In the genomic region with DNA sequence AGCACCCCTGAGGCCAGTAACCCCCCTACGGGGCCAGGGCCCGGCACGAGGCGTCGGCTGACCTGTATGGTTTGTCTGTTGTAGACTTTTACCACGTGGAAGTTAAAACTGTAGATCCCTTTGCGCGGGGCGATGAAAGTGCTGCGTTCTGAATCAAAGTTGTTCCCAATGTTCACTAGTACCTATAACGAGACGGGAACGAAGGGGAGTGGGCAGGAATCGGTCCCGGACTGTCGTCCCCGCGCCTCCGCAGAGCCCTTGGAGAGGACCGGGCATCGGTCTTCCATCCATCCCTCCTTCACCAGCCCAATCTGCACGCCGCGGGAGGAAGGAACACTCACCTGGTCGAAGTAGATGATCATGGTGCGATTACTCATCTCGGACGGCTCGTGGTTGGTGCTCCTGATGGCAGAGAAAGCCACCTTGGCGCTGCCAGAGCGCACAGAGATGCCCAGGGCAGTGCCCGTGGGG, we compare ENCODE assay signal across 12 cellular contexts. TPM values are rescaled to one million over a fixed set of nuclear protein-coding genes. Genes with fewer than 3 reads are reported as not detected.
A peak's percentile ranks its signal among the peaks of the same experiment; 100 is the strongest.
DNase-seq lines count a peak whose midpoint lies in the region; ATAC-seq and TF ChIP-seq lines count a peak whose summit lies in the region.
"Had no signal": no experiment of that assay in that cellular context is flagged by ENCODE, and none has a peak within 500 bp of the region (broad histone marks: within the 10 kb centered on the region; RNA-seq: fewer than 3 reads in every experiment).

No MANE protein-coding gene starts in this region.

- no peak overlapping the region for H3K4ac ChIP-seq in neuronal stem cell (ENCODE audit: low read length)

- 0 out of 2 replicates have a peak, but pooled peaks cover 7% of the 10 kb centered on the region for H3F3A ChIP-seq in GM23338 (replicated peaks; ENCODE audit: low read depth)

- H3K27ac ChIP-seq in GM23338 (ENCODE audit: low read depth): no peak overlapping the region
- no peak overlapping the region for H3K27ac ChIP-seq in neuronal stem cell (replicated peaks; ENCODE audit: low read length)

- intact Hi-C loops in activated CD4-positive, alpha-beta T cell treated with anti-CD3 and anti-CD28 coated beads, Interleukin-2, amount 10 ng/mL, durations not matched to agents 24 days and 14 days (cut with micrococcal nuclease): no loop called here

- peak overlapping the region; percentile 75 for H3K23ac ChIP-seq in neuronal stem cell (ENCODE audit: low read depth, low read length, poor library complexity)

- ATAC-seq in GM23338 (no peak), GM18907 (IDR thresholded peaks at IDR 0.05; ENCODE audit: unreplicated experiment) (no peak)
- ATAC-seq: effector memory CD8-positive, alpha-beta T cell had no signal

- H3K27me3 ChIP-seq in GM23338 (ENCODE audit: insufficient read depth): peaks cover 88% of the 10 kb centered on the region
- peaks cover 55 to 88% (median 85%) of the 10 kb centered on the region in 3 experiments for H3K27me3 ChIP-seq in neuronal stem cell (ENCODE audit: control insufficient read depth in 3 of 3, insufficient read depth in 3 of 3, low read depth in 1 of 3, low read length in 3 of 3)

- peaks cover 5% of the 10 kb centered on the region for H3K4me1 Mint-ChIP-seq in activated CD4-positive, alpha-beta T cell treated with anti-CD3 and anti-CD28 coated beads, Interleukin-2, amount 10 ng/mL, durations not matched to agents 24 days and 14 days
- H3K4me1 Mint-ChIP-seq in GM23338 (peaks cover 54% of the 10 kb centered on the region), endothelial cell (ENCODE audit: unreplicated experiment) (peaks cover 29% of the 10 kb centered on the region)

- TF ChIP-seq CTCF in GM23338 (conservative IDR thresholded peaks at IDR 0.05; ENCODE audit: low read depth in 2 of 2) (no peak), endothelial cell (IDR thresholded peaks at IDR 0.05; ENCODE audit: unreplicated experiment) (no peak)

- H3K9me3 ChIP-seq in neuronal stem cell (replicated peaks in 1 of 2; ENCODE audit: control insufficient read depth in 2 of 2, insufficient read depth in 1 of 2, low read depth in 1 of 2, low read length in 2 of 2): peaks cover 0 to 2% of the 10 kb centered on the region in 2 donors

- H3K4me2 ChIP-seq in GM23338 (peak overlapping the region; percentile 94), neuronal stem cell (ENCODE audit: insufficient read depth, low read length, poor library complexity, severe bottlenecking) (peak overlapping the region; percentile 90)

- H3K27ac Mint-ChIP-seq in activated CD4-positive, alpha-beta T cell treated with anti-CD3 and anti-CD28 coated beads, Interleukin-2, amount 10 ng/mL, durations not matched to agents 24 days and 14 days: no peak overlapping the region
- no peak overlapping the region for H3K27ac Mint-ChIP-seq in GM23338
- no peak overlapping the region for H3K27ac Mint-ChIP-seq in endothelial cell (ENCODE audit: unreplicated experiment)
- H3K27ac Mint-ChIP-seq: effector memory CD8-positive, alpha-beta T cell; T-helper 1 cell treated with Interleukin-12 subunit alpha and Interleukin-12 subunit beta and Interleukin-4 antibody, amounts not matched to agents 30 μg/mL and 1 μg/mL, for 36 hours had no signal

- peaks cover 7% of the 10 kb centered on the region for H3K9me3 Mint-ChIP-seq in activated CD4-positive, alpha-beta T cell treated with anti-CD3 and anti-CD28 coated beads, Interleukin-2, amount 10 ng/mL, durations not matched to agents 24 days and 14 days
- no peaks in the 10 kb centered on the region for H3K9me3 Mint-ChIP-seq in GM23338
- H3K9me3 Mint-ChIP-seq in endothelial cell (ENCODE audit: unreplicated experiment): no peaks in the 10 kb centered on the region
- H3K9me3 Mint-ChIP-seq: T-helper 1 cell treated with Interleukin-12 subunit alpha and Interleukin-12 subunit beta and Interleukin-4 antibody, amounts not matched to agents 30 μg/mL and 1 μg/mL, for 36 hours had no signal

- H2BK5ac ChIP-seq in neuronal stem cell (ENCODE audit: low read length): no peak overlapping the region

- no peak overlapping the region for H4K91ac ChIP-seq in neuronal stem cell (ENCODE audit: low read depth, low read length, poor library complexity)

- no peaks in the 10 kb centered on the region for H3K9me2 ChIP-seq in GM23338 (ENCODE audit: insufficient read depth)

- WGBS in neuronal stem cell (ENCODE audit: extremely low coverage in 2 of 2, insufficient read length in 2 of 2, insufficient replicate concordance in 1 of 2), 2 donors: no CpG with 5 or more reads among the region's 32 CpGs

- H3K4me1 ChIP-seq in GM23338 (ENCODE audit: insufficient read depth) (peaks cover 56% of the 10 kb centered on the region), neuronal stem cell (ENCODE audit: control insufficient read depth in 2 of 2, insufficient read depth in 1 of 2, low read depth in 1 of 2, low read length in 2 of 2) (peaks cover 6 to 9% of the 10 kb centered on the region in 2 donors)

- H2AFZ ChIP-seq in GM23338 (peak overlapping the region; percentile 52; the same call in 1 of the 2 replicates), neuronal stem cell (ENCODE audit: low read length) (peak overlapping the region; percentile 97)

- no peak overlapping the region for H3K18ac ChIP-seq in neuronal stem cell (ENCODE audit: low read length)

- no peak for DNase-seq in activated CD4-positive, alpha-beta T cell treated with anti-CD3 and anti-CD28 coated beads, Interleukin-2, amount 10 ng/mL, durations not matched to agents 24 days and 14 days
- no peak for DNase-seq in activated CD4-positive, alpha-beta T cell treated with anti-CD3 and anti-CD28 coated beads for 1 hour
- DNase-seq in GM23338 (ENCODE audit: low spot score): no peak
- no peak for DNase-seq in endothelial cell (ENCODE audit: low spot score)
- DNase-seq in neuronal stem cell (ENCODE audit: low spot score): no peak
- DNase-seq in NCI-H128 (lab: John Stamatoyannopoulos, UW; ENCODE audit: unreplicated experiment): no peak
- DNase-seq in NCI-H345 treated with DMSO at 0.1 percent for 48 hours (lab: John Stamatoyannopoulos, UW; ENCODE audit: unreplicated experiment): no peak
- DNase-seq: effector memory CD8-positive, alpha-beta T cell; midbrain had no signal

- no peaks in the 10 kb centered on the region for H3K79me1 ChIP-seq in neuronal stem cell (ENCODE audit: low read depth, low read length)

- no peak overlapping the region for H4K8ac ChIP-seq in neuronal stem cell (ENCODE audit: low read depth, low read length)

- peak overlapping the region; percentile 70 for H3K4me3 ChIP-seq in GM23338
- H3K4me3 ChIP-seq in neuronal stem cell (ENCODE audit: low read length in 2 of 2): peak overlapping the region; percentile 31 to 51

- H3K14ac ChIP-seq in neuronal stem cell (ENCODE audit: low read length): no peak overlapping the region

- H3K4me3 Mint-ChIP-seq in activated CD4-positive, alpha-beta T cell treated with anti-CD3 and anti-CD28 coated beads, Interleukin-2, amount 10 ng/mL, durations not matched to agents 24 days and 14 days: peak overlapping the region; percentile 28
- H3K4me3 Mint-ChIP-seq in GM23338: peak overlapping the region; percentile 78
- peak overlapping the region; percentile 87 for H3K4me3 Mint-ChIP-seq in endothelial cell (ENCODE audit: unreplicated experiment)
- H3K4me3 Mint-ChIP-seq: T-helper 1 cell treated with Interleukin-12 subunit alpha and Interleukin-12 subunit beta and Interleukin-4 antibody, amounts not matched to agents 30 μg/mL and 1 μg/mL, for 36 hours had no signal

- H3K27me3 Mint-ChIP-seq in activated CD4-positive, alpha-beta T cell treated with anti-CD3 and anti-CD28 coated beads, Interleukin-2, amount 10 ng/mL, durations not matched to agents 24 days and 14 days: peaks cover 76% of the 10 kb centered on the region
- H3K27me3 Mint-ChIP-seq in GM23338 (ENCODE audit: insufficient read depth, low read depth, poor library complexity) (peaks cover 89% of the 10 kb centered on the region), endothelial cell (ENCODE audit: unreplicated experiment) (peaks cover 30% of the 10 kb centered on the region)

- no peak overlapping the region for H2BK120ac ChIP-seq in neuronal stem cell (ENCODE audit: low read depth, low read length)

- peaks cover 20% of the 10 kb centered on the region for H4K20me1 ChIP-seq in GM23338 (replicated peaks; ENCODE audit: insufficient read depth)

- H3K9ac ChIP-seq in neuronal stem cell (ENCODE audit: low read depth, low read length, poor library complexity): peak overlapping the region; percentile 50

- H3K36me3 ChIP-seq in GM23338 (ENCODE audit: insufficient read depth) (no peaks in the 10 kb centered on the region), neuronal stem cell (replicated peaks in 1 of 2; ENCODE audit: control insufficient read depth in 2 of 2, insufficient read depth in 2 of 2, low read length in 2 of 2) (no peaks in the 10 kb centered on the region)

- H3K36me3 Mint-ChIP-seq in activated CD4-positive, alpha-beta T cell treated with anti-CD3 and anti-CD28 coated beads, Interleukin-2, amount 10 ng/mL, durations not matched to agents 24 days and 14 days (ENCODE audit: low read depth): peaks cover 4% of the 10 kb centered on the region
- H3K36me3 Mint-ChIP-seq in GM23338 (ENCODE audit: low read depth) (no peaks in the 10 kb centered on the region; the same call in 2 of the 3 replicates), endothelial cell (ENCODE audit: low read depth, unreplicated experiment) (no peaks in the 10 kb centered on the region)

- no peak overlapping the region for H2BK15ac ChIP-seq in neuronal stem cell (ENCODE audit: low read length)

- H2AK5ac ChIP-seq in neuronal stem cell (ENCODE audit: low read depth, low read length): no peak overlapping the region

- H2BK12ac ChIP-seq in neuronal stem cell (ENCODE audit: low read length): no peak overlapping the region

- no peaks in the 10 kb centered on the region for H3K79me2 ChIP-seq in GM23338 (replicated peaks; ENCODE audit: insufficient read depth)

TF ChIP-seq in GM23338, 12 proteins besides CTCF, POLR2A, EP300 and RAD21 (continues in another document):
- peak; percentile 85 for TF ChIP-seq EZH2phosphoT487 (IDR thresholded peaks at IDR 0.05; ENCODE audit: unreplicated experiment)
- peak; percentile 81 for TF ChIP-seq EZH2 (IDR thresholded peaks at IDR 0.05; ENCODE audit: low read depth, unreplicated experiment)

RNA-seq across cellular contexts. Expression of gene CBLN1, which starts 0.7 kb away (rescaled TPM):
- total RNA-seq in activated CD4-positive, alpha-beta T cell treated with anti-CD3 and anti-CD28 coated beads, Interleukin-2, amount 10 ng/mL, durations not matched to agents 24 days and 14 days: not detected in 2 replicates
- total RNA-seq in GM23338 (2014; rRNA removed; shearing (Covaris generic)): 6.4 and 13.4 TPM in 2 replicates
- 1.2 and 2.1 TPM in 2 replicates for polyA plus RNA-seq in GM23338 (2016; fragmentation: Nextera tagmentation; extraction: Ambion mirVana)
- total RNA-seq in endothelial cell (ENCODE audit: unreplicated experiment): 3.2 TPM
- 0.22 TPM for polyA plus RNA-seq in neuronal stem cell (2013, experiment 1 of 2)
- 0.25 TPM for polyA plus RNA-seq in neuronal stem cell (2013, experiment 2 of 2)
- polyA plus RNA-seq: AG04450 had no signal

Comparison
In these comparisons a context has a peak if more than half of its experiments do, and no peak if none do; other contexts are left out.
1. H3K4me3 Mint-ChIP-seq: peak in every context shown above with its lines; median percentile 87 in endothelial cell; 78 in GM23338; 28 in activated CD4-positive, alpha-beta T cell treated with anti-CD3 and anti-CD28 coated beads, Interleukin-2, amount 10 ng/mL, durations not matched to agents 24 days and 14 days.